Comparison of ENCODE assay signal across 6 cellular contexts in genomic region chr12:57092876-57093411, GRCh38. TPM values are rescaled to one million over a fixed set of nuclear protein-coding genes. Genes with fewer than 3 reads are reported as not detected.
DNase-seq lines count a peak whose midpoint lies in the region; ATAC-seq and TF ChIP-seq lines count a peak whose summit lies in the region.

No MANE protein-coding gene starts in this region.

- intact Hi-C loops in activated CD4-positive, alpha-beta T cell treated with anti-CD3 and anti-CD28 coated beads for 36 hours (cut with DNase I, micrococcal nuclease) = loop anchor here (1.0 kb wide), 2 partner anchors 24 to 85 kb away; no protein-coding TSS in a partner anchor
- intact Hi-C loops in stomach (cut with DNase I; ENCODE audit: low total_unique reads) = no loop called here

- H3K4me1 ChIP-seq in stomach = peaks cover 49 to 85% (median 63%) of the 10 kb centered on the region in 4 donors

- H3K27me3 ChIP-seq in stomach = no peaks in the 10 kb centered on the region

- peaks cover 52 to 68% (median 64%) of the 10 kb centered on the region in 4 donors for H3K36me3 ChIP-seq in stomach

- H3K9me3 Mint-ChIP-seq in activated CD4-positive, alpha-beta T cell treated with anti-CD3 and anti-CD28 coated beads for 36 hours (ENCODE audit: low read depth) = no peaks in the 10 kb centered on the region
- H3K9me3 Mint-ChIP-seq in effector memory CD8-positive, alpha-beta T cell = no peaks in the 10 kb centered on the region

- peak overlapping the region in 4 of 5 donors; percentile 74 to 99 (median 89) for H3K27ac ChIP-seq in stomach

- H3K9me3 ChIP-seq in stomach = no peaks in the 10 kb centered on the region

- H3K4me3 ChIP-seq in stomach = peak overlapping the region in 2 of 4 donors; percentile 5 to 10

- H3K27ac Mint-ChIP-seq in activated CD4-positive, alpha-beta T cell treated with anti-CD3 and anti-CD28 coated beads for 36 hours = peak overlapping the region; percentile 88
- H3K27ac Mint-ChIP-seq in effector memory CD8-positive, alpha-beta T cell = peak overlapping the region; percentile 29 to 91

- H3K4me3 Mint-ChIP-seq in activated CD4-positive, alpha-beta T cell treated with anti-CD3 and anti-CD28 coated beads for 36 hours = peak overlapping the region; percentile 93
- H3K4me3 Mint-ChIP-seq in effector memory CD8-positive, alpha-beta T cell = no peak overlapping the region

- peaks cover 61% of the 10 kb centered on the region for H3K4me1 Mint-ChIP-seq in activated CD4-positive, alpha-beta T cell treated with anti-CD3 and anti-CD28 coated beads for 36 hours
- peaks cover 25 to 38% of the 10 kb centered on the region in 2 donors for H3K4me1 Mint-ChIP-seq in effector memory CD8-positive, alpha-beta T cell (ENCODE audit: low read depth in 2 of 2)

- peaks cover 63% of the 10 kb centered on the region for H3K36me3 Mint-ChIP-seq in activated CD4-positive, alpha-beta T cell treated with anti-CD3 and anti-CD28 coated beads for 36 hours (ENCODE audit: low read depth)
- peaks cover 35% of the 10 kb centered on the region for H3K36me3 Mint-ChIP-seq in effector memory CD8-positive, alpha-beta T cell (ENCODE audit: insufficient read depth)

- DNase-seq in activated CD4-positive, alpha-beta T cell treated with anti-CD3 and anti-CD28 coated beads for 36 hours = no peak
- no peak for DNase-seq in activated CD4-positive, alpha-beta T cell treated with anti-CD3 and anti-CD28 coated beads for 48 hours
- DNase-seq in effector memory CD8-positive, alpha-beta T cell = no peak
- DNase-seq in stomach = peak; percentile 5
- DNase-seq in NCI-H1436 (lab: John Stamatoyannopoulos, UW) = no peak
- no peak for DNase-seq in RKO (ENCODE audit: low spot score)

- TF ChIP-seq CTCF in stomach (IDR thresholded peaks at IDR 0.05) = no peak

- POLR2A ChIA-PET in activated CD4-positive, alpha-beta T cell treated with anti-CD3 and anti-CD28 coated beads for 36 hours (lab: Charles Lee) = interaction anchor here (0.6 to 1.0 kb wide), 3 partner anchors 10 to 1163 kb away, joined by 3 to 5 read pairs (median 3); no protein-coding TSS in a partner anchor

- TF ChIP-seq POLR2A in stomach (IDR thresholded peaks at IDR 0.05) = no peak

- CTCF ChIA-PET in activated CD4-positive, alpha-beta T cell treated with anti-CD3 and anti-CD28 coated beads for 36 hours (lab: Charles Lee) = interaction anchor here (0.5 to 24.0 kb wide), 12 partner anchors 15 to 405 kb away, joined by 3 to 411 read pairs (median 3); partner anchors contain the start of genes NEMP1, PTGES3 and STAT6

- TF ChIP-seq EP300 in stomach (IDR thresholded peaks at IDR 0.05) = no peak

- H3K27me3 Mint-ChIP-seq in activated CD4-positive, alpha-beta T cell treated with anti-CD3 and anti-CD28 coated beads for 36 hours = no peaks in the 10 kb centered on the region
- no peaks in the 10 kb centered on the region for H3K27me3 Mint-ChIP-seq in effector memory CD8-positive, alpha-beta T cell

- 63 to 89% (median 86%) methylated on average over 4 of the region's 4 CpGs for WGBS in stomach, 5 donors

- no peak for ATAC-seq in activated CD4-positive, alpha-beta T cell treated with anti-CD3 and anti-CD28 coated beads for 36 hours
- no peak for ATAC-seq in effector memory CD8-positive, alpha-beta T cell (replicated peaks)

RNA-seq across cellular contexts. Expression of gene NAB2, which starts 4.0 kb away (rescaled TPM):
- 10 to 100 TPM; 46.8 to 48.6 TPM for total RNA-seq in activated CD4-positive, alpha-beta T cell treated with anti-CD3 and anti-CD28 coated beads for 36 hours
- total RNA-seq in stomach = 10 to 100 TPM in 2 of 5 donors, 1 to 10 TPM in 2, not detected in 1; 1.7 to 12.1 (median 8.3) TPM
- 10 to 100 TPM; 14.1 to 16.6 (median 16.3) TPM for polyA plus RNA-seq in stomach

RNA-seq across cellular contexts. Expression of gene NEMP1, which starts 14.4 kb away (rescaled TPM):
- 10 to 100 TPM; 79.0 to 81.1 TPM for total RNA-seq in activated CD4-positive, alpha-beta T cell treated with anti-CD3 and anti-CD28 coated beads for 36 hours
- total RNA-seq in stomach = 10 to 100 TPM in 1 of 5 donors, 1 to 10 TPM in 4; 1.2 to 16.7 (median 2.7) TPM
- 1 to 10 TPM; 1.1 to 3.8 (median 2.2) TPM for polyA plus RNA-seq in stomach

RNA-seq across cellular contexts. Expression of gene STAT6, which starts 18.2 kb away (rescaled TPM):
- 100 to 1,000 TPM; 250 to 288 TPM for total RNA-seq in activated CD4-positive, alpha-beta T cell treated with anti-CD3 and anti-CD28 coated beads for 36 hours
- total RNA-seq in stomach = 100 to 1,000 TPM in 4 of 5 donors, 10 to 100 TPM in 1; 81.9 to 343 (median 209) TPM
- polyA plus RNA-seq in stomach = 100 to 1,000 TPM; 138 to 477 (median 147) TPM

RNA-seq across cellular contexts. Expression of gene LRP1, which starts 35.3 kb away (rescaled TPM):
- total RNA-seq in activated CD4-positive, alpha-beta T cell treated with anti-CD3 and anti-CD28 coated beads for 36 hours = 1 to 10 TPM; 1.8 to 2.7 TPM
- total RNA-seq in stomach = 100 to 1,000 TPM in 4 of 5 donors, 10 to 100 TPM in 1; 97.8 to 510 (median 129) TPM
- 10 to 100 TPM; 13.5 to 25.9 (median 13.6) TPM for polyA plus RNA-seq in stomach

RNA-seq across cellular contexts. Expression of gene MYO1A, which starts 43.0 kb away (rescaled TPM):
- 1 to 10 TPM; 2.4 to 2.6 TPM for total RNA-seq in activated CD4-positive, alpha-beta T cell treated with anti-CD3 and anti-CD28 coated beads for 36 hours
- total RNA-seq in stomach = 10 to 100 TPM in 4 of 5 donors, 1 to 10 TPM in 1; 2.7 to 97.3 (median 19.3) TPM
- 10 to 100 TPM in 1 of 3 donors, 1 to 10 TPM in 1, under 1 TPM in 1; 0.70 to 16.2 (median 1.2) TPM for polyA plus RNA-seq in stomach

Comparison
In these comparisons a context has a peak if more than half of its experiments do, and no peak if none do; other contexts are left out.
1. RNA of gene NEMP1, which starts 14.4 kb away (total RNA-seq): 79.0 to 81.1 TPM in activated CD4-positive, alpha-beta T cell treated with anti-CD3 and anti-CD28 coated beads for 36 hours; 1.2 to 16.7 TPM in stomach; every median in the first group is over 4 times any median in the second.